Comparison of ENCODE assay signal across 1 cellular context in genomic region chr4:68599150-68599549, GRCh38.
TF ChIP-seq lines count a peak whose summit lies in the region.

No MANE protein-coding gene starts in this region.

TF ChIP-seq in HepG2, 621 proteins besides CTCF, POLR2A, EP300 and RAD21 (continued from another document):
- TF ChIP-seq ARID3A (IDR thresholded peaks at IDR 0.05; ENCODE audit: low read depth, low read length) = peak; percentile 29; the same call in 1 of the 2 replicates
- TF ChIP-seq ZNF644 (CRISPR knock-in tag; IDR thresholded peaks at IDR 0.05; ENCODE audit: low read depth) = 0 out of 2 replicates have a peak, but pooled peaks have one; percentile 27
- TF ChIP-seq FOSL2 (CRISPR knock-in tag; IDR thresholded peaks at IDR 0.05) = peak; percentile 65
